ENCODE assay signal across 2 cellular contexts in genomic region chr13:98372886-98373285, GRCh38.
TF ChIP-seq lines count a peak whose summit lies in the region.

No MANE protein-coding gene starts in this region.

TF ChIP-seq in GM23338, 12 proteins besides CTCF, POLR2A, EP300 and RAD21 (continued from another document):
- no peak for TF ChIP-seq POLR2AphosphoS5 (IDR thresholded peaks at IDR 0.05; ENCODE audit: low read depth)
- no peak for TF ChIP-seq STAT1 (IDR thresholded peaks at IDR 0.05; ENCODE audit: unreplicated experiment)
- no peak for TF ChIP-seq ZNF462 (CRISPR knock-in tag; IDR thresholded peaks at IDR 0.05)
- TF ChIP-seq NANOG (IDR thresholded peaks at IDR 0.05; ENCODE audit: borderline replicate concordance), result no peak
- TF ChIP-seq REST (IDR thresholded peaks at IDR 0.05; ENCODE audit: unreplicated experiment), result no peak

TF ChIP-seq in WTC11, 78 proteins besides CTCF, POLR2A, EP300 and RAD21 (continued from another document):
- TF ChIP-seq AR (CRISPR knock-in tag; IDR thresholded peaks at IDR 0.05), result no peak
- TF ChIP-seq ZNF281 (CRISPR knock-in tag; IDR thresholded peaks at IDR 0.05), result no peak
- TF ChIP-seq MYBL2 (CRISPR knock-in tag; IDR thresholded peaks at IDR 0.05), result no peak
